8 cellular contexts compared by ENCODE assay signal in genomic region chr2:28716265-28716865, GRCh38. TPM values are rescaled to one million over a fixed set of nuclear protein-coding genes. Genes with fewer than 3 reads are reported as not detected.
A peak's percentile ranks its signal among the peaks of the same experiment; 100 is the strongest.
DNase-seq lines count a peak whose midpoint lies in the region; ATAC-seq and TF ChIP-seq lines count a peak whose summit lies in the region.

No MANE protein-coding gene starts in this region.

- no peaks in the 10 kb centered on the region for H3K27me3 ChIP-seq in osteoblast (ENCODE audit: insufficient read depth, low read length)
- H3K27me3 ChIP-seq in endodermal cell (ENCODE audit: control insufficient read depth, insufficient read depth, low read length, poor library complexity, severe bottlenecking), result no peaks in the 10 kb centered on the region

- peaks cover 29% of the 10 kb centered on the region for H3K4me1 ChIP-seq in osteoblast (ENCODE audit: insufficient read depth, low read length)
- no peaks in the 10 kb centered on the region for H3K4me1 ChIP-seq in endodermal cell (ENCODE audit: control insufficient read depth, insufficient read depth, low read length)

- peak overlapping the region; percentile 62 for H3K4me2 ChIP-seq in osteoblast (ENCODE audit: insufficient read depth, low read length)

- peak overlapping the region; percentile 49 for H3K27ac ChIP-seq in osteoblast (ENCODE audit: low read depth, low read length)
- H3K27ac ChIP-seq in endodermal cell (ENCODE audit: low read depth, low read length), result no peak overlapping the region

- no peak overlapping the region for H3K27ac Mint-ChIP-seq in endodermal cell

- H3K9me3 ChIP-seq in osteoblast (ENCODE audit: low read depth, low read length) (no peaks in the 10 kb centered on the region), endodermal cell (ENCODE audit: control insufficient read depth, low read length) (no peaks in the 10 kb centered on the region)

- H3K9ac ChIP-seq in endodermal cell (ENCODE audit: extremely low read depth, low read length, poor library complexity, severe bottlenecking), result no peak overlapping the region

- no peaks in the 10 kb centered on the region for H3K4me1 Mint-ChIP-seq in endodermal cell

- ATAC-seq in SK-N-SH treated with all-trans-retinoic acid at 6 μM for 48 hours, result peak; percentile 92
- no peak for ATAC-seq in GM18870 (IDR thresholded peaks at IDR 0.05; ENCODE audit: unreplicated experiment)

- DNase-seq in DMS79 treated with DMSO at 0.1 percent for 48 hours (lab: John Stamatoyannopoulos, UW) (peak; percentile 84), KG1 (lab: John Stamatoyannopoulos, UW) (peak; percentile 11), fibroblast of the conjunctiva (ENCODE audit: low read depth) (peak; percentile 89), osteoblast (ENCODE audit: insufficient read length, low spot score, missing footprints) (peak; percentile 82), endodermal cell (no peak), GM10266 (ENCODE audit: extremely low spot score) (no peak)

- H3K4me3 Mint-ChIP-seq in endodermal cell, result no peak overlapping the region

- H3K4me3 ChIP-seq in osteoblast (ENCODE audit: insufficient read depth, low read length) (no peak overlapping the region), endodermal cell (ENCODE audit: low read length) (no peak overlapping the region)

- H3K27me3 Mint-ChIP-seq in endodermal cell (ENCODE audit: insufficient read depth), result no peaks in the 10 kb centered on the region

- TF ChIP-seq CTCF in osteoblast (IDR thresholded peaks at IDR 0.05; ENCODE audit: extremely low read depth, low read depth, low read length), result no peak
- TF ChIP-seq CTCF in endodermal cell (conservative IDR thresholded peaks at IDR 0.05), result no peak
- TF ChIP-seq CTCF in GM10266 (IDR thresholded peaks at IDR 0.05; ENCODE audit: control insufficient read depth, insufficient read depth, low read depth, missing control alignments), result no peak

- WGBS in endodermal cell (ENCODE audit: insufficient coverage in 1 of 2, insufficient read length in 1 of 2), 2 experiments, result 82 to 91% methylated on average over 3 to 4 of the region's 4 CpGs

- no peaks in the 10 kb centered on the region for H3K36me3 ChIP-seq in osteoblast (ENCODE audit: insufficient read depth, low read length)
- H3K36me3 ChIP-seq in endodermal cell (ENCODE audit: control insufficient read depth, insufficient read depth, low read length), result no peaks in the 10 kb centered on the region

- H4K20me1 ChIP-seq in osteoblast (ENCODE audit: insufficient read depth, low read length), result no peaks in the 10 kb centered on the region

- peak overlapping the region; percentile 45 for H2AFZ ChIP-seq in osteoblast (ENCODE audit: low read length)

- H3K36me3 Mint-ChIP-seq in endodermal cell (ENCODE audit: low read depth), result no peaks in the 10 kb centered on the region

- peaks cover 4% of the 10 kb centered on the region for H3K9me3 Mint-ChIP-seq in endodermal cell

- H3K79me2 ChIP-seq in osteoblast (ENCODE audit: insufficient read depth, low read length), result no peaks in the 10 kb centered on the region

TF ChIP-seq in SK-N-SH treated with all-trans-retinoic acid at 6 μM for 48 hours, 23 proteins besides CTCF, POLR2A, EP300 and RAD21:
- TF ChIP-seq ZNF565 (CRISPR knock-in tag; conservative IDR thresholded peaks at IDR 0.05; ENCODE audit: low read depth), result no peak
- TF ChIP-seq ISL1 (CRISPR knock-in tag; IDR thresholded peaks at IDR 0.05), result 0 out of 2 replicates have a peak, but pooled peaks have one; percentile 20
- TF ChIP-seq SNAI2 (CRISPR knock-in tag; IDR thresholded peaks at IDR 0.05), result peak; percentile 72; the same call in 1 of the 2 replicates
- TF ChIP-seq, protein P1, sequence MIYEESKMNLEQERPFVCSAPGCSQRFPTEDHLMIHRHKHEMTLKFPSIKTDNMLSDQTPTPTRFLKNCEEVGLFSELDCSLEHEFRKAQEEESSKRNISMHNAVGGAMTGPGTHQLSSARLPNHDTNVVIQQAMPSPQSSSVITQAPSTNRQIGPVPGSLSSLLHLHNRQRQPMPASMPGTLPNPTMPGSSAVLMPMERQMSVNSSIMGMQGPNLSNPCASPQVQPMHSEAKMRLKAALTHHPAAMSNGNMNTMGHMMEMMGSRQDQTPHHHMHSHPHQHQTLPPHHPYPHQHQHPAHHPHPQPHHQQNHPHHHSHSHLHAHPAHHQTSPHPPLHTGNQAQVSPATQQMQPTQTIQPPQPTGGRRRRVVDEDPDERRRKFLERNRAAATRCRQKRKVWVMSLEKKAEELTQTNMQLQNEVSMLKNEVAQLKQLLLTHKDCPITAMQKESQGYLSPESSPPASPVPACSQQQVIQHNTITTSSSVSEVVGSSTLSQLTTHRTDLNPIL (CRISPR knock-in tag; IDR thresholded peaks at IDR 0.05; ENCODE audit: low read depth), result 0 out of 2 replicates have a peak, but pooled peaks have one; percentile 40

RNA-seq across cellular contexts. Expression of gene PPP1CB, which starts 35.3 kb away (rescaled TPM):
- total RNA-seq in osteoblast, result 167 and 170 TPM in 2 replicates
- total RNA-seq in endodermal cell, result 100 to 1,000 TPM; 175 to 201 TPM
- 107 TPM for polyA plus RNA-seq in endodermal cell (2013, experiment 1 of 2)
- polyA plus RNA-seq in endodermal cell (2013, experiment 2 of 2), result 113 TPM

Comparison
In these comparisons a context has a peak if more than half of its experiments do, and no peak if none do; other contexts are left out.
1. DNase-seq: peak in DMS79 treated with DMSO at 0.1 percent for 48 hours (single experiment), KG1 (single experiment), fibroblast of the conjunctiva (single experiment) and osteoblast (single experiment); none in endodermal cell (single experiment) and GM10266 (single experiment).